14 cellular contexts compared by ENCODE assay signal in the genomic region with DNA sequence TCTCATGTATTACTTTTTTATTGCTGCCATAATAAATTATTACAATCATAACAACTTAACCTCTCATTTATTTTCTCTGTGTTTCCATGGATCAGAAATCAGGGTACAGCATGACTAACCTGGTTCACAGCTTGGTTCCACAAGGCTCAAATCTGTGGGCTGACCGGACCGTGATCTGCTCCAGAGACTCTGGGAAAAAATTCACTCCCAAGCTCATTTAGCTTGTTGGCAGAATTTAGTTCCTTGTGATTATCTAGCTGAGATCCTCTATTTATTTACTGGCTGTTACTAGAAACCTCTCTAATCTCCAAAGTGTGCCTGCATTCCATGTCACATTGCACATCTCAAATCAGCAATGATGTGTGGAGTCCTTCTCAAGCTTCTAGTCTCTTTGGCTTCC.
DNase-seq lines count a peak whose midpoint lies in the region; ATAC-seq, FAIRE-seq and TF ChIP-seq lines count a peak whose summit lies in the region.
"Had no signal": no experiment of that assay in that cellular context is flagged by ENCODE, and none has a peak within 500 bp of the region (broad histone marks: within the 10 kb centered on the region; RNA-seq: fewer than 3 reads in every experiment).

No MANE protein-coding gene starts in this region.

- DNase-seq in astrocyte (ENCODE audit: low read depth) = no peak
- DNase-seq in mesendoderm = peak; percentile 28
- peak; percentile 13 for DNase-seq in retina
- DNase-seq in SIG-M5 (lab: John Stamatoyannopoulos, UW) = no peak
- DNase-seq in activated CD8-positive, alpha-beta T cell treated with anti-CD3 and anti-CD28 coated beads, Interleukin-2, amount 10 ng/mL, durations not matched to agents 7 days and 5 days = no peak
- DNase-seq: CD4-positive, alpha-beta T cell; DMS79; GOT3; H9 had no signal

- H3K4me1 Mint-ChIP-seq in astrocyte (ENCODE audit: low read depth, unreplicated experiment) = peaks cover 8% of the 10 kb centered on the region
- H3K4me1 Mint-ChIP-seq in activated CD8-positive, alpha-beta T cell treated with anti-CD3 and anti-CD28 coated beads, Interleukin-2, amount 10 ng/mL, durations not matched to agents 7 days and 5 days (ENCODE audit: low read depth) = no peaks in the 10 kb centered on the region
- H3K4me1 Mint-ChIP-seq: B cell, H9 had no signal

- no peaks in the 10 kb centered on the region for H3K9me3 Mint-ChIP-seq in astrocyte (ENCODE audit: unreplicated experiment)
- no peaks in the 10 kb centered on the region for H3K9me3 Mint-ChIP-seq in activated CD8-positive, alpha-beta T cell treated with anti-CD3 and anti-CD28 coated beads, Interleukin-2, amount 10 ng/mL, durations not matched to agents 7 days and 5 days (ENCODE audit: insufficient read depth)
- H3K9me3 Mint-ChIP-seq: H9 had no signal

- H3K56ac ChIP-seq in mesendoderm (ENCODE audit: low read length) = no peak overlapping the region

- no CpG with 5 or more reads among the region's 2 CpGs for WGBS in mesendoderm (ENCODE audit: extremely low coverage, insufficient coverage, low lambda C conversion rate)

- H3K27me3 ChIP-seq in astrocyte (ENCODE audit: insufficient read depth, low read length) (no peaks in the 10 kb centered on the region), mesendoderm (ENCODE audit: insufficient read depth, low read length, poor library complexity) (no peaks in the 10 kb centered on the region)

- H3K4me3 ChIP-seq in astrocyte (ENCODE audit: insufficient read depth, low read depth, low read length) = no peak overlapping the region
- no peak overlapping the region for H3K4me3 ChIP-seq in mesendoderm (ENCODE audit: low read length)
- H3K4me3 ChIP-seq: GM12878 had no signal

- TF ChIP-seq CTCF in astrocyte (IDR thresholded peaks at IDR 0.05; ENCODE audit: insufficient read depth, low read depth, low read length) = no peak

- H2AK5ac ChIP-seq in mesendoderm (ENCODE audit: low read length) = no peak overlapping the region

- H2AFZ ChIP-seq in astrocyte (ENCODE audit: low read depth, low read length) = no peak overlapping the region

- no peaks in the 10 kb centered on the region for H3K36me3 ChIP-seq in astrocyte (ENCODE audit: insufficient read depth, low read length)
- H3K36me3 ChIP-seq in mesendoderm (ENCODE audit: control insufficient read depth, insufficient read depth, low read length) = no peaks in the 10 kb centered on the region

- H3K27ac Mint-ChIP-seq in astrocyte (ENCODE audit: unreplicated experiment) = peak overlapping the region; percentile 44
- no peak overlapping the region for H3K27ac Mint-ChIP-seq in activated CD8-positive, alpha-beta T cell treated with anti-CD3 and anti-CD28 coated beads, Interleukin-2, amount 10 ng/mL, durations not matched to agents 7 days and 5 days
- H3K27ac Mint-ChIP-seq: B cell; CD4-positive, alpha-beta T cell had no signal

- POLR2A ChIA-PET in activated CD8-positive, alpha-beta T cell treated with anti-CD3 and anti-CD28 coated beads, Interleukin-2, amount 10 ng/mL, durations not matched to agents 7 days and 5 days (lab: Charles Lee) = no interaction called here

- H3K9ac ChIP-seq in astrocyte (ENCODE audit: low read length) (no peak overlapping the region), mesendoderm (ENCODE audit: low read length) (no peak overlapping the region)

- CTCF ChIA-PET in activated CD8-positive, alpha-beta T cell treated with anti-CD3 and anti-CD28 coated beads, Interleukin-2, amount 10 ng/mL, durations not matched to agents 7 days and 5 days (lab: Charles Lee) = no interaction called here

- no peaks in the 10 kb centered on the region for H3K79me2 ChIP-seq in astrocyte (ENCODE audit: insufficient read depth, low read length)
- H3K79me2 ChIP-seq in mesendoderm (ENCODE audit: control insufficient read depth, insufficient read depth, low read length) = no peaks in the 10 kb centered on the region

- H3K79me1 ChIP-seq in mesendoderm (ENCODE audit: low read length) = no peaks in the 10 kb centered on the region

- no peak overlapping the region for H4K8ac ChIP-seq in mesendoderm (ENCODE audit: low read depth, low read length)

- no peak overlapping the region for H2BK120ac ChIP-seq in mesendoderm (ENCODE audit: low read depth, low read length)

- no peak overlapping the region for H3K18ac ChIP-seq in mesendoderm (ENCODE audit: low read length)

- H3K27ac ChIP-seq in astrocyte (ENCODE audit: low read depth, low read length) (no peak overlapping the region), mesendoderm (ENCODE audit: low read depth, low read length) (no peak overlapping the region)

- no peaks in the 10 kb centered on the region for H3K36me3 Mint-ChIP-seq in astrocyte (ENCODE audit: low read depth, unreplicated experiment)
- H3K36me3 Mint-ChIP-seq in activated CD8-positive, alpha-beta T cell treated with anti-CD3 and anti-CD28 coated beads, Interleukin-2, amount 10 ng/mL, durations not matched to agents 7 days and 5 days (ENCODE audit: low read depth) = no peaks in the 10 kb centered on the region

- no peaks in the 10 kb centered on the region for H3K9me3 ChIP-seq in astrocyte (ENCODE audit: insufficient read depth, low read depth, low read length)

- no peaks in the 10 kb centered on the region for H3K4me1 ChIP-seq in astrocyte (ENCODE audit: insufficient read depth, low read length)
- H3K4me1 ChIP-seq in mesendoderm (ENCODE audit: control insufficient read depth, low read depth, low read length) = no peaks in the 10 kb centered on the region

- no peak overlapping the region for H2BK15ac ChIP-seq in mesendoderm (replicated peaks; ENCODE audit: low read depth)

- ATAC-seq in activated CD8-positive, alpha-beta T cell treated with anti-CD3 and anti-CD28 coated beads, Interleukin-2, amount 10 ng/mL, durations not matched to agents 7 days and 5 days = no peak
- ATAC-seq in HG03354 (IDR thresholded peaks at IDR 0.05; ENCODE audit: poor library complexity, severe bottlenecking, unreplicated experiment) = no peak
- ATAC-seq in GM21447 (IDR thresholded peaks at IDR 0.05; ENCODE audit: unreplicated experiment) = no peak
- ATAC-seq: GM12878 had no signal

- no peak for FAIRE-seq in astrocyte (lab: Jason Lieb, UNC)
- FAIRE-seq: GM12878, GM18507 had no signal

- no peak overlapping the region for H2BK5ac ChIP-seq in mesendoderm (ENCODE audit: low read length)

- H4K20me1 ChIP-seq in astrocyte (ENCODE audit: insufficient read depth, low read length) = no peaks in the 10 kb centered on the region

- H3K27me3 Mint-ChIP-seq in astrocyte (ENCODE audit: low read depth, unreplicated experiment) = no peaks in the 10 kb centered on the region
- no peaks in the 10 kb centered on the region for H3K27me3 Mint-ChIP-seq in activated CD8-positive, alpha-beta T cell treated with anti-CD3 and anti-CD28 coated beads, Interleukin-2, amount 10 ng/mL, durations not matched to agents 7 days and 5 days (ENCODE audit: low read depth)
- H3K27me3 Mint-ChIP-seq: CD4-positive, alpha-beta T cell had no signal

- H3K4me3 Mint-ChIP-seq in astrocyte (ENCODE audit: unreplicated experiment) = no peak overlapping the region
- no peak overlapping the region for H3K4me3 Mint-ChIP-seq in activated CD8-positive, alpha-beta T cell treated with anti-CD3 and anti-CD28 coated beads, Interleukin-2, amount 10 ng/mL, durations not matched to agents 7 days and 5 days
- H3K4me3 Mint-ChIP-seq: B cell; CD4-positive, alpha-beta T cell; H9 had no signal

- H3K23ac ChIP-seq in mesendoderm (ENCODE audit: low read length) = no peak overlapping the region

- no peak overlapping the region for H4K5ac ChIP-seq in mesendoderm (ENCODE audit: low read length)

- H3K4me2 ChIP-seq in astrocyte (ENCODE audit: low read length) (no peak overlapping the region), mesendoderm (ENCODE audit: low read length) (no peak overlapping the region)

- H3K4ac ChIP-seq in mesendoderm (ENCODE audit: low read depth, low read length) = no peak overlapping the region

Comparison
In these comparisons a context has a peak if more than half of its experiments do, and no peak if none do; other contexts are left out.
1. DNase-seq: peak in mesendoderm (single experiment) and retina (single experiment); none in astrocyte (single experiment), SIG-M5 (single experiment) and activated CD8-positive, alpha-beta T cell treated with anti-CD3 and anti-CD28 coated beads, Interleukin-2, amount 10 ng/mL, durations not matched to agents 7 days and 5 days (single experiment).